In genomic region chr3:32177702-32178198, GRCh38 we compare ENCODE assay signal across 1 cellular context.
TF ChIP-seq lines count a peak whose summit lies in the region.

No MANE protein-coding gene starts in this region.

TF ChIP-seq in HepG2, 621 proteins besides CTCF, POLR2A, EP300 and RAD21 (continued from another document and continues in another):
- TF ChIP-seq MXI1 (IDR thresholded peaks at IDR 0.05; ENCODE audit: borderline replicate concordance, low read depth, low read length) = peak; percentile 33; the same call in 1 of the 3 replicates
- no peak for TF ChIP-seq CBX2 (IDR thresholded peaks at IDR 0.05; ENCODE audit: low read depth, low read length)
- TF ChIP-seq CBX2 (CRISPR knock-in tag; IDR thresholded peaks at IDR 0.05; ENCODE audit: low read depth) = no peak
- no peak for TF ChIP-seq ZNF17 (CRISPR knock-in tag; IDR thresholded peaks at IDR 0.05)
- peak; percentile 94 for TF ChIP-seq TFE3 (CRISPR knock-in tag; IDR thresholded peaks at IDR 0.05)
- TF ChIP-seq, protein P1, sequence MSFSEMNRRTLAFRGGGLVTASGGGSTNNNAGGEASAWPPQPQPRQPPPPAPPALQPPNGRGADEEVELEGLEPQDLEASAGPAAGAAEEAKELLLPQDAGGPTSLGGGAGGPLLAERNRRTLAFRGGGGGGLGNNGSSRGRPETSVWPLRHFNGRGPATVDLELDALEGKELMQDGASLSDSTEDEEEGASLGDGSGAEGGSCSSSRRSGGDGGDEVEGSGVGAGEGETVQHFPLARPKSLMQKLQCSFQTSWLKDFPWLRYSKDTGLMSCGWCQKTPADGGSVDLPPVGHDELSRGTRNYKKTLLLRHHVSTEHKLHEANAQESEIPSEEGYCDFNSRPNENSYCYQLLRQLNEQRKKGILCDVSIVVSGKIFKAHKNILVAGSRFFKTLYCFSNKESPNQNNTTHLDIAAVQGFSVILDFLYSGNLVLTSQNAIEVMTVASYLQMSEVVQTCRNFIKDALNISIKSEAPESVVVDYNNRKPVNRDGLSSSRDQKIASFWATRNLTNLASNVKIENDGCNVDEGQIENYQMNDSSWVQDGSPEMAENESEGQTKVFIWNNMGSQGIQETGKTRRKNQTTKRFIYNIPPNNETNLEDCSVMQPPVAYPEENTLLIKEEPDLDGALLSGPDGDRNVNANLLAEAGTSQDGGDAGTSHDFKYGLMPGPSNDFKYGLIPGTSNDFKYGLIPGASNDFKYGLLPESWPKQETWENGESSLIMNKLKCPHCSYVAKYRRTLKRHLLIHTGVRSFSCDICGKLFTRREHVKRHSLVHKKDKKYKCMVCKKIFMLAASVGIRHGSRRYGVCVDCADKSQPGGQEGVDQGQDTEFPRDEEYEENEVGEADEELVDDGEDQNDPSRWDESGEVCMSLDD (CRISPR knock-in tag; IDR thresholded peaks at IDR 0.05; ENCODE audit: borderline replicate concordance) = no peak
- no peak for TF ChIP-seq POLR2AphosphoS2 (IDR thresholded peaks at IDR 0.05; ENCODE audit: low read depth, low read length)
- no peak for TF ChIP-seq ZNF75D (CRISPR knock-in tag; IDR thresholded peaks at IDR 0.05; ENCODE audit: borderline replicate concordance)
- TF ChIP-seq SIX4 (CRISPR knock-in tag; IDR thresholded peaks at IDR 0.05) = 0 out of 2 replicates have a peak, but pooled peaks have one; percentile 48
- TF ChIP-seq SMC3 (IDR thresholded peaks at IDR 0.05; ENCODE audit: low read length) = peak; percentile 97
- TF ChIP-seq NFE2 (CRISPR knock-in tag; IDR thresholded peaks at IDR 0.05) = peak; percentile 80
- TF ChIP-seq ZNF337 (CRISPR knock-in tag; IDR thresholded peaks at IDR 0.05; ENCODE audit: borderline replicate concordance, low read depth) = 0 out of 2 replicates have a peak, but pooled peaks have one; percentile 68
- 0 out of 2 replicates have a peak, but pooled peaks have one; percentile 38 for TF ChIP-seq MLX (CRISPR knock-in tag; IDR thresholded peaks at IDR 0.05)
- TF ChIP-seq, protein P2, sequence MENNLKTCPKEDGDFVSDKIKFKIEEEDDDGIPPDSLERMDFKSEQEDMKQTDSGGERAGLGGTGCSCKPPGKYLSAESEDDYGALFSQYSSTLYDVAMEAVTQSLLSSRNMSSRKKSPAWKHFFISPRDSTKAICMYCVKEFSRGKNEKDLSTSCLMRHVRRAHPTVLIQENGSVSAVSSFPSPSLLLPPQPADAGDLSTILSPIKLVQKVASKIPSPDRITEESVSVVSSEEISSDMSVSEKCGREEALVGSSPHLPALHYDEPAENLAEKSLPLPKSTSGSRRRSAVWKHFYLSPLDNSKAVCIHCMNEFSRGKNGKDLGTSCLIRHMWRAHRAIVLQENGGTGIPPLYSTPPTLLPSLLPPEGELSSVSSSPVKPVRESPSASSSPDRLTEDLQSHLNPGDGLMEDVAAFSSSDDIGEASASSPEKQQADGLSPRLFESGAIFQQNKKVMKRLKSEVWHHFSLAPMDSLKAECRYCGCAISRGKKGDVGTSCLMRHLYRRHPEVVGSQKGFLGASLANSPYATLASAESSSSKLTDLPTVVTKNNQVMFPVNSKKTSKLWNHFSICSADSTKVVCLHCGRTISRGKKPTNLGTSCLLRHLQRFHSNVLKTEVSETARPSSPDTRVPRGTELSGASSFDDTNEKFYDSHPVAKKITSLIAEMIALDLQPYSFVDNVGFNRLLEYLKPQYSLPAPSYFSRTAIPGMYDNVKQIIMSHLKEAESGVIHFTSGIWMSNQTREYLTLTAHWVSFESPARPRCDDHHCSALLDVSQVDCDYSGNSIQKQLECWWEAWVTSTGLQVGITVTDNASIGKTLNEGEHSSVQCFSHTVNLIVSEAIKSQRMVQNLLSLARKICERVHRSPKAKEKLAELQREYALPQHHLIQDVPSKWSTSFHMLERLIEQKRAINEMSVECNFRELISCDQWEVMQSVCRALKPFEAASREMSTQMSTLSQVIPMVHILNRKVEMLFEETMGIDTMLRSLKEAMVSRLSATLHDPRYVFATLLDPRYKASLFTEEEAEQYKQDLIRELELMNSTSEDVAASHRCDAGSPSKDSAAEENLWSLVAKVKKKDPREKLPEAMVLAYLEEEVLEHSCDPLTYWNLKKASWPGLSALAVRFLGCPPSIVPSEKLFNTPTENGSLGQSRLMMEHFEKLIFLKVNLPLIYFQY (CRISPR knock-in tag; IDR thresholded peaks at IDR 0.05; ENCODE audit: borderline replicate concordance) = peak; percentile 33; the same call in 1 of the 2 replicates
- 0 out of 2 replicates have a peak, but pooled peaks have one; percentile 23 for TF ChIP-seq ZNF639 (CRISPR knock-in tag; conservative IDR thresholded peaks at IDR 0.05)
- TF ChIP-seq, protein P3, sequence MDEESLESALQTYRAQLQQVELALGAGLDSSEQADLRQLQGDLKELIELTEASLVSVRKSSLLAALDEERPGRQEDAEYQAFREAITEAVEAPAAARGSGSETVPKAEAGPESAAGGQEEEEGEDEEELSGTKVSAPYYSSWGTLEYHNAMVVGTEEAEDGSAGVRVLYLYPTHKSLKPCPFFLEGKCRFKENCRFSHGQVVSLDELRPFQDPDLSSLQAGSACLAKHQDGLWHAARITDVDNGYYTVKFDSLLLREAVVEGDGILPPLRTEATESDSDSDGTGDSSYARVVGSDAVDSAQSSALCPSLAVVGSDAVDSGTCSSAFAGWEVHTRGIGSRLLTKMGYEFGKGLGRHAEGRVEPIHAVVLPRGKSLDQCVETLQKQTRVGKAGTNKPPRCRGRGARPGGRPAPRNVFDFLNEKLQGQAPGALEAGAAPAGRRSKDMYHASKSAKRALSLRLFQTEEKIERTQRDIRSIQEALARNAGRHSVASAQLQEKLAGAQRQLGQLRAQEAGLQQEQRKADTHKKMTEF (CRISPR knock-in tag; IDR thresholded peaks at IDR 0.05) = no peak; the same call in 1 of the 2 replicates
- peak; percentile 88 for TF ChIP-seq NFE2L2 (IDR thresholded peaks at IDR 0.05; ENCODE audit: low read length)
- 0 out of 2 replicates have a peak, but pooled peaks have one; percentile 17 for TF ChIP-seq TBX2 (CRISPR knock-in tag; IDR thresholded peaks at IDR 0.05; ENCODE audit: borderline replicate concordance)
- TF ChIP-seq, protein P4, sequence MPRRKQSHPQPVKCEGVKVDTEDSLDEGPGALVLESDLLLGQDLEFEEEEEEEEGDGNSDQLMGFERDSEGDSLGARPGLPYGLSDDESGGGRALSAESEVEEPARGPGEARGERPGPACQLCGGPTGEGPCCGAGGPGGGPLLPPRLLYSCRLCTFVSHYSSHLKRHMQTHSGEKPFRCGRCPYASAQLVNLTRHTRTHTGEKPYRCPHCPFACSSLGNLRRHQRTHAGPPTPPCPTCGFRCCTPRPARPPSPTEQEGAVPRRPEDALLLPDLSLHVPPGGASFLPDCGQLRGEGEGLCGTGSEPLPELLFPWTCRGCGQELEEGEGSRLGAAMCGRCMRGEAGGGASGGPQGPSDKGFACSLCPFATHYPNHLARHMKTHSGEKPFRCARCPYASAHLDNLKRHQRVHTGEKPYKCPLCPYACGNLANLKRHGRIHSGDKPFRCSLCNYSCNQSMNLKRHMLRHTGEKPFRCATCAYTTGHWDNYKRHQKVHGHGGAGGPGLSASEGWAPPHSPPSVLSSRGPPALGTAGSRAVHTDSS (CRISPR knock-in tag; conservative IDR thresholded peaks at IDR 0.05) = no peak
- no peak for TF ChIP-seq NRL (CRISPR knock-in tag; IDR thresholded peaks at IDR 0.05; ENCODE audit: borderline replicate concordance)
- no peak for TF ChIP-seq ZSCAN29 (CRISPR knock-in tag; conservative IDR thresholded peaks at IDR 0.05)
- 0 out of 2 replicates have a peak, but pooled peaks have one; percentile 19 for TF ChIP-seq ZNF598 (CRISPR knock-in tag; IDR thresholded peaks at IDR 0.05; ENCODE audit: borderline replicate concordance)
- TF ChIP-seq HIC2 (CRISPR knock-in tag; IDR thresholded peaks at IDR 0.05; ENCODE audit: low read depth) = no peak
- peak; percentile 64; the same call in 1 of the 2 replicates for TF ChIP-seq ZNF792 (CRISPR knock-in tag; IDR thresholded peaks at IDR 0.05)
- TF ChIP-seq ERF (CRISPR knock-in tag; IDR thresholded peaks at IDR 0.05) = peak; percentile 62; the same call in 1 of the 2 replicates
- TF ChIP-seq SIN3B (IDR thresholded peaks at IDR 0.05; ENCODE audit: low read length) = no peak
- TF ChIP-seq ZBTB43 (CRISPR knock-in tag; conservative IDR thresholded peaks at IDR 0.05) = no peak
- TF ChIP-seq ZFP36L1 (CRISPR knock-in tag; IDR thresholded peaks at IDR 0.05) = no peak
- no peak for TF ChIP-seq GTF2F1 (IDR thresholded peaks at IDR 0.05; ENCODE audit: low read length)
- no peak for TF ChIP-seq SOX13 (IDR thresholded peaks at IDR 0.05)
- TF ChIP-seq SOX13 (CRISPR knock-in tag; conservative IDR thresholded peaks at IDR 0.05 in 1 of 2, IDR thresholded peaks at IDR 0.05 in 1 of 2) = peak in 1 of 2 experiments; percentile 42; a peak in 1 of 4 replicates
- TF ChIP-seq NCOA2 (CRISPR knock-in tag; IDR thresholded peaks at IDR 0.05) = no peak
- peak; percentile 61 for TF ChIP-seq MAFF (IDR thresholded peaks at IDR 0.05; ENCODE audit: low read depth, low read length)
- TF ChIP-seq IKZF5 (CRISPR knock-in tag; IDR thresholded peaks at IDR 0.05) = peak; percentile 67; the same call in 1 of the 2 replicates
- 0 out of 2 replicates have a peak, but pooled peaks have one; percentile 36 for TF ChIP-seq ZNF205 (CRISPR knock-in tag; IDR thresholded peaks at IDR 0.05)
- TF ChIP-seq ZNF703 (CRISPR knock-in tag; IDR thresholded peaks at IDR 0.05; ENCODE audit: borderline replicate concordance) = no peak
- no peak for TF ChIP-seq NONO (IDR thresholded peaks at IDR 0.05)
- no peak for TF ChIP-seq NONO (CRISPR knock-in tag; conservative IDR thresholded peaks at IDR 0.05)
- TF ChIP-seq, protein P5, sequence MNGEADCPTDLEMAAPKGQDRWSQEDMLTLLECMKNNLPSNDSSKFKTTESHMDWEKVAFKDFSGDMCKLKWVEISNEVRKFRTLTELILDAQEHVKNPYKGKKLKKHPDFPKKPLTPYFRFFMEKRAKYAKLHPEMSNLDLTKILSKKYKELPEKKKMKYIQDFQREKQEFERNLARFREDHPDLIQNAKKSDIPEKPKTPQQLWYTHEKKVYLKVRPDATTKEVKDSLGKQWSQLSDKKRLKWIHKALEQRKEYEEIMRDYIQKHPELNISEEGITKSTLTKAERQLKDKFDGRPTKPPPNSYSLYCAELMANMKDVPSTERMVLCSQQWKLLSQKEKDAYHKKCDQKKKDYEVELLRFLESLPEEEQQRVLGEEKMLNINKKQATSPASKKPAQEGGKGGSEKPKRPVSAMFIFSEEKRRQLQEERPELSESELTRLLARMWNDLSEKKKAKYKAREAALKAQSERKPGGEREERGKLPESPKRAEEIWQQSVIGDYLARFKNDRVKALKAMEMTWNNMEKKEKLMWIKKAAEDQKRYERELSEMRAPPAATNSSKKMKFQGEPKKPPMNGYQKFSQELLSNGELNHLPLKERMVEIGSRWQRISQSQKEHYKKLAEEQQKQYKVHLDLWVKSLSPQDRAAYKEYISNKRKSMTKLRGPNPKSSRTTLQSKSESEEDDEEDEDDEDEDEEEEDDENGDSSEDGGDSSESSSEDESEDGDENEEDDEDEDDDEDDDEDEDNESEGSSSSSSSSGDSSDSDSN (CRISPR knock-in tag; IDR thresholded peaks at IDR 0.05) = no peak
- TF ChIP-seq ZBTB38 (CRISPR knock-in tag; IDR thresholded peaks at IDR 0.05) = no peak
